ENCODE assay signal across 28 cellular contexts in the genomic region with DNA sequence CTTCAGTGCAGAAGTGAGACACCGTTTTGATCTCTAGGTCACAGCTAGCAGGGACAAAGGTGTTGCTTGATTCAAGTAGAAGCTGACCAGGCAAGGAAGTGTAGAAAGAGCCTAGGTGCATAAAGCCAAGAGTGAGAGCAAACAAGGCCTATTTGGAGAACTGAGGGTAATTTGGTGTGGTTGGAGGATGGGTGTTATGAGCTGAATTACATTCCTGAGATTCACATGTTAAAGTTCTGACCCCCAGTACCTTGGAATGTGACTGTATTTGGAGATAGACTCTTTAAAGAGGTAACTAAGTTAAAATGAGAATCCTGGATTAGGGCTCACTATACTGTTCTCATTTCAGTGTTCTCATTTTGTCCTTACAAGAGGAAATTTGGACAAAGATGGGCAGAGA.
"Had no signal": no experiment of that assay in that cellular context is flagged by ENCODE, and none has a peak within 500 bp of the region (broad histone marks: within the 10 kb centered on the region; RNA-seq: fewer than 3 reads in every experiment).

No MANE protein-coding gene starts in this region.

- H3K36me3 ChIP-seq: brain microvascular endothelial cell, gastrocnemius medialis, lower lobe of right lung, spleen, tibial nerve, WERI-Rb-1 had no signal

- H3K4me1 Mint-ChIP-seq: activated CD4-positive, alpha-beta T cell treated with anti-CD3 and anti-CD28 coated beads, Interleukin-2, amount 10 ng/mL, durations not matched to agents 24 days and 14 days; activated naive CD4-positive, alpha-beta T cell treated with anti-CD3 and anti-CD28 coated beads, Interleukin-2, amount 10 ng/mL, durations not matched to agents 7 days and 5 days; activated naive CD8-positive, alpha-beta T cell treated with anti-CD3 and anti-CD28 coated beads, Interleukin-2, amount 10 ng/mL, durations not matched to agents 7 days and 5 days; nephron; T-helper 17 cell had no signal

- H3K27ac ChIP-seq: brain microvascular endothelial cell, coronary artery, dorsolateral prefrontal cortex, gastrocnemius medialis, hepatocyte, lower lobe of right lung, spleen, tibial nerve, WERI-Rb-1 had no signal

- H3K4me1 ChIP-seq: gastrocnemius medialis, lower lobe of right lung, spleen, tibial nerve had no signal

- H3K4me3 ChIP-seq: coronary artery, dorsolateral prefrontal cortex, gastrocnemius medialis, hepatocyte, lower lobe of right lung, spleen, tibial nerve had no signal

- DNase-seq: activated CD4-positive, alpha-beta memory T cell treated with anti-CD3 and anti-CD28 coated beads for 36 hours; activated CD4-positive, alpha-beta T cell treated with anti-CD3 and anti-CD28 coated beads, Interleukin-2, amount 10 ng/mL, durations not matched to agents 24 days and 14 days; activated CD4-positive, CD25-positive, alpha-beta regulatory T cell treated with anti-CD3 and anti-CD28 coated beads, Interleukin-2, amount 50 U/mL, for 72 hours; activated CD8-positive, alpha-beta memory T cell treated with anti-CD3 and anti-CD28 coated beads, Interleukin-2, amount 50 U/mL, for 4 hours; activated effector memory CD4-positive, alpha-beta T cell treated with anti-CD3 and anti-CD28 coated beads, Interleukin-2, amount 50 U/mL, for 16 hours; activated naive CD4-positive, alpha-beta T cell treated with anti-CD3 and anti-CD28 coated beads, Interleukin-2, amount 10 ng/mL, durations not matched to agents 7 days and 5 days; activated naive CD8-positive, alpha-beta T cell treated with anti-CD3 and anti-CD28 coated beads, Interleukin-2, amount 10 ng/mL, durations not matched to agents 7 days and 5 days; activated T-cell treated with anti-CD3 and anti-CD28 coated beads, Interleukin-2, amount 50 U/mL, for 1 hour; brain microvascular endothelial cell; dorsolateral prefrontal cortex; effector memory CD4-positive, alpha-beta T cell; erythroblast; gastrocnemius medialis; lower lobe of right lung; posterior cingulate gyrus; right cardiac atrium; spleen; stimulated activated naive CD4-positive, alpha-beta T cell treated with Interleukin-2 at 50 U/mL for 16 hours; T-helper 17 cell; T1000; WERI-Rb-1 had no signal

- H3K79me2 ChIP-seq: hepatocyte had no signal

- H3K27me3 Mint-ChIP-seq: activated CD4-positive, alpha-beta T cell treated with anti-CD3 and anti-CD28 coated beads, Interleukin-2, amount 10 ng/mL, durations not matched to agents 24 days and 14 days; activated naive CD4-positive, alpha-beta T cell treated with anti-CD3 and anti-CD28 coated beads, Interleukin-2, amount 10 ng/mL, durations not matched to agents 7 days and 5 days; activated naive CD8-positive, alpha-beta T cell treated with anti-CD3 and anti-CD28 coated beads, Interleukin-2, amount 10 ng/mL, durations not matched to agents 7 days and 5 days had no signal

- H3K9me3 ChIP-seq: gastrocnemius medialis, lower lobe of right lung, tibial nerve had no signal

- FAIRE-seq: astrocyte had no signal

- H3K27me3 ChIP-seq: brain microvascular endothelial cell, dorsolateral prefrontal cortex, gastrocnemius medialis, hepatocyte, spleen, tibial nerve had no signal

- H2AFZ ChIP-seq: hepatocyte had no signal

- H3K9me3 Mint-ChIP-seq: activated CD4-positive, alpha-beta memory T cell treated with anti-CD3 and anti-CD28 coated beads for 36 hours; activated CD4-positive, alpha-beta T cell treated with anti-CD3 and anti-CD28 coated beads, Interleukin-2, amount 10 ng/mL, durations not matched to agents 24 days and 14 days; activated naive CD4-positive, alpha-beta T cell treated with anti-CD3 and anti-CD28 coated beads, Interleukin-2, amount 10 ng/mL, durations not matched to agents 7 days and 5 days; activated naive CD8-positive, alpha-beta T cell treated with anti-CD3 and anti-CD28 coated beads, Interleukin-2, amount 10 ng/mL, durations not matched to agents 7 days and 5 days; activated T-helper 1 cell treated with anti-CD3 and anti-CD28 coated beads, Interleukin-12 subunit alpha, Interleukin-12 subunit beta, Interleukin-2, Interleukin-4 antibody, amounts not matched to agents 30 ng/mL and 10 ng/mL and 1 ng/mL, durations not matched to agents 14 hours and 24 hours and 36 hours had no signal

- H3K4me2 ChIP-seq: hepatocyte had no signal

- H3K4me3 Mint-ChIP-seq: activated CD4-positive, alpha-beta memory T cell treated with anti-CD3 and anti-CD28 coated beads for 36 hours; activated CD4-positive, alpha-beta T cell treated with anti-CD3 and anti-CD28 coated beads, Interleukin-2, amount 10 ng/mL, durations not matched to agents 24 days and 14 days; activated naive CD4-positive, alpha-beta T cell treated with anti-CD3 and anti-CD28 coated beads, Interleukin-2, amount 10 ng/mL, durations not matched to agents 7 days and 5 days; activated naive CD8-positive, alpha-beta T cell treated with anti-CD3 and anti-CD28 coated beads, Interleukin-2, amount 10 ng/mL, durations not matched to agents 7 days and 5 days; activated T-helper 1 cell treated with anti-CD3 and anti-CD28 coated beads, Interleukin-12 subunit alpha, Interleukin-12 subunit beta, Interleukin-2, Interleukin-4 antibody, amounts not matched to agents 30 ng/mL and 10 ng/mL and 1 ng/mL, durations not matched to agents 14 hours and 24 hours and 36 hours; nephron; T-helper 17 cell had no signal

- H3K27ac Mint-ChIP-seq: activated CD4-positive, alpha-beta memory T cell treated with anti-CD3 and anti-CD28 coated beads for 36 hours; activated CD4-positive, alpha-beta T cell treated with anti-CD3 and anti-CD28 coated beads, Interleukin-2, amount 10 ng/mL, durations not matched to agents 24 days and 14 days; activated naive CD4-positive, alpha-beta T cell treated with anti-CD3 and anti-CD28 coated beads, Interleukin-2, amount 10 ng/mL, durations not matched to agents 7 days and 5 days; activated naive CD8-positive, alpha-beta T cell treated with anti-CD3 and anti-CD28 coated beads, Interleukin-2, amount 10 ng/mL, durations not matched to agents 7 days and 5 days; activated T-helper 1 cell treated with anti-CD3 and anti-CD28 coated beads, Interleukin-12 subunit alpha, Interleukin-12 subunit beta, Interleukin-2, Interleukin-4 antibody, amounts not matched to agents 30 ng/mL and 10 ng/mL and 1 ng/mL, durations not matched to agents 14 hours and 24 hours and 36 hours; nephron; T-helper 17 cell had no signal

- ATAC-seq: gastrocnemius medialis, left lobe of liver, lower lobe of right lung, right cardiac atrium, T-helper 17 cell had no signal

- H3K36me3 Mint-ChIP-seq: activated CD4-positive, alpha-beta memory T cell treated with anti-CD3 and anti-CD28 coated beads for 36 hours; activated naive CD4-positive, alpha-beta T cell treated with anti-CD3 and anti-CD28 coated beads, Interleukin-2, amount 10 ng/mL, durations not matched to agents 7 days and 5 days; activated naive CD8-positive, alpha-beta T cell treated with anti-CD3 and anti-CD28 coated beads, Interleukin-2, amount 10 ng/mL, durations not matched to agents 7 days and 5 days had no signal
